Comparison of ENCODE assay signal across 15 cellular contexts in the genomic region with DNA sequence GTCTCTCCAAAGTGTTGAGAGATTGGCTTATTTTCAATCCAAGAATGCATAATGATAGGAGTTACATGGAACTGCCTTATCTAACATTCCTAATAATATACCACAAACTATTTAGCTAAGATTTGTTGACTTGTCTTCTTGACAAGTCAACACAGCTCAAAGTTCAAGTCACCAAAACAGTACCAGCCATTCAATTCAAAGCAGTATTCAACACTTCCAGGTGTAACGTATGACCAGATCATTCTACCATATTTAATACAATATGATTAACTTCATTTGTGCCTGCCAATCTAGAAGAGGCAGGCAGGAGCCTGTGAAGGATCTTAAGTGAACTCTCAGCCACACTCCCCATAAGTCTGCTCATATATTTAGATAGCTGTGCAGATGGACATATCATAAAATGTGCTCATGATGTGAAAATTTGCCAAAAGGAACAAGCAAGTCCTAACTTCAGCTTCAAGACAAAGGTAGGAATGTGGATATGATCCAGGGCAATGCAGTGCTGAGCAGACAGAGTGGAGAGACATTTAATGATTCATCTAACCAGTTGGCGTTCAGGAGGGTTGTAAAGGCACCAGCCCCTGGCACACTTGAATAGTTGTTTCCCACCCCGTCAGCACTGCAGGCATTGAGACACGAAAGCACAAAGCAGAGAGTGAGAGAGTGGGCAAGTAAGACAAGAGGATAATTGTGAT.
DNase-seq lines count a peak whose midpoint lies in the region; ATAC-seq and TF ChIP-seq lines count a peak whose summit lies in the region.
"Had no signal": no experiment of that assay in that cellular context is flagged by ENCODE, and none has a peak within 500 bp of the region (broad histone marks: within the 10 kb centered on the region; RNA-seq: fewer than 3 reads in every experiment).

No MANE protein-coding gene starts in this region.

- H3K27ac ChIP-seq in brain microvascular endothelial cell (no peak overlapping the region), left lung (no peak overlapping the region)

- H3K9me3 ChIP-seq in left lung, result no peaks in the 10 kb centered on the region

- H3K4me3 ChIP-seq in brain microvascular endothelial cell (ENCODE audit: low read depth, low read length) (no peak overlapping the region), skeletal muscle cell (ENCODE audit: low read depth, low read length) (no peak overlapping the region), left lung (no peak overlapping the region)

- in situ Hi-C loops in brain microvascular endothelial cell (cut with HindIII; ENCODE audit: low pct_ligation_motif_present, low sequenced_read_pairs), result no loop called here

- TF ChIP-seq CTCF in brain microvascular endothelial cell (IDR thresholded peaks at IDR 0.05; ENCODE audit: low read depth, low read length, missing control alignments) (no peak), left lung (IDR thresholded peaks at IDR 0.05) (no peak)

- no peaks in the 10 kb centered on the region for H3K4me1 ChIP-seq in left lung

- DNase-seq in M059J (ENCODE audit: low read depth), result peak; percentile 19
- peak; percentile 6 for DNase-seq in brain microvascular endothelial cell
- DNase-seq in left cardiac atrium, result no peak
- DNase-seq in skeletal muscle cell (ENCODE audit: low read depth), result peak; percentile 54
- DNase-seq in left lung, result no peak
- DNase-seq: activated CD4-positive, alpha-beta T cell treated with anti-CD3 and anti-CD28 coated beads, Interleukin-2, amount 10 ng/mL, durations not matched to agents 24 days and 14 days; activated naive CD4-positive, alpha-beta T cell treated with anti-CD3 and anti-CD28 coated beads, Interleukin-2, amount 10 ng/mL, durations not matched to agents 7 days and 5 days; effector CD8-positive, alpha-beta T cell; HCEC 1CT; MM.1S; NCI-H187; NCI-H526 treated with DMSO at 0.1 percent for 48 hours; retina had no signal

- H3K27me3 ChIP-seq in brain microvascular endothelial cell (replicated peaks) (no peaks in the 10 kb centered on the region), left lung (no peaks in the 10 kb centered on the region)

- no peaks in the 10 kb centered on the region for H3K36me3 ChIP-seq in brain microvascular endothelial cell (replicated peaks)
- H3K36me3 ChIP-seq in left lung, result no peaks in the 10 kb centered on the region

- peak; percentile 44 to 80 for ATAC-seq in left cardiac atrium
- no peak for ATAC-seq in GM21528 (IDR thresholded peaks at IDR 0.05; ENCODE audit: low FRiP score, unreplicated experiment)
- no peak for ATAC-seq in GM21423 (IDR thresholded peaks at IDR 0.05; ENCODE audit: unreplicated experiment)
- ATAC-seq in left lung, result no peak

- intact Hi-C loops in left cardiac atrium (cut with DNase I) (loop anchor here in 1 of 2 donors (10.0 kb wide), 1 partner anchor 87 kb away; no protein-coding TSS in a partner anchor), left lung (cut with DNase I) (no loop called here)

Comparison
In these comparisons a context has a peak if more than half of its experiments do, and no peak if none do; other contexts are left out.
1. DNase-seq: peak in M059J (single experiment), brain microvascular endothelial cell (single experiment) and skeletal muscle cell (single experiment); none in left cardiac atrium (single experiment) and left lung (0 of 2).
2. ATAC-seq: peak in left cardiac atrium (2 of 2); none in GM21528 (single experiment), GM21423 (single experiment) and left lung (single experiment).